ENCODE assay signal across 1 cellular context in the genomic region with DNA sequence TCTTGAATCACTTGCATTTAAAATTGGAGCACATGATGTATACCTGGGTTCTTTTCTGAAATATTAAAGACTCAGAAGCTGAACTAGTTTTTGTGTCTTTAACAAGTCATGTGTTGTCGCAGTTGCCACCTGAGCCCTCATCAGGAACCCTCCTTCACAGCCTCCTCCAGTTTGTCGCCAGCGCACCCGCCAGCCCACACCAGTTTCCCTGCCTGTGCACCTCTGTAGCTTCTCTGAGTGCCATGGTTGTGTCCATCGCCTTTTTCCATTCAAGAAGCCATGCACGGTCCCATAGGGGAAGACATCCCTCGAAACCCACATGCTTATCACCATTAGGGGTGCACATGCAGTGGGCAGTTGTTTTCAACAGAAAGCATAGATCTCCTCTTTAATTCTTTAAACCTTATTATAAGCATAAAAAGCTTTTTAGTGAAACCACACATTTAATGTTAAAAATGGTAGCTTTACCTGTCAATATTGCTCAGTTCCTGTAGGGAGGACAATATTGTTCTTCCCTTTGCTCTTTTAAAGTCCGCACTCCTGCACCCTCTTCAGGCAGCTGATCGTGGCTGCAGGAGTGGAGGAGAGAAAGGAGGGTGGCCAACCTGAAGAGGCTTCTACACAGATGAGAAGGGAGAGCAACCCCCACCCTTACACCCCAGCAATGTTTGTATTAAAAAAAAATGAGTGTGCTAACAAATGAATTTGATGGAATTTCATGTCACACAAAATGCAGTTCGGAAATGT.
TF ChIP-seq lines count a peak whose summit lies in the region.

No MANE protein-coding gene starts in this region.

TF ChIP-seq in GM23338, 12 proteins besides CTCF, POLR2A, EP300 and RAD21 (continued from another document):
- TF ChIP-seq, protein P1, sequence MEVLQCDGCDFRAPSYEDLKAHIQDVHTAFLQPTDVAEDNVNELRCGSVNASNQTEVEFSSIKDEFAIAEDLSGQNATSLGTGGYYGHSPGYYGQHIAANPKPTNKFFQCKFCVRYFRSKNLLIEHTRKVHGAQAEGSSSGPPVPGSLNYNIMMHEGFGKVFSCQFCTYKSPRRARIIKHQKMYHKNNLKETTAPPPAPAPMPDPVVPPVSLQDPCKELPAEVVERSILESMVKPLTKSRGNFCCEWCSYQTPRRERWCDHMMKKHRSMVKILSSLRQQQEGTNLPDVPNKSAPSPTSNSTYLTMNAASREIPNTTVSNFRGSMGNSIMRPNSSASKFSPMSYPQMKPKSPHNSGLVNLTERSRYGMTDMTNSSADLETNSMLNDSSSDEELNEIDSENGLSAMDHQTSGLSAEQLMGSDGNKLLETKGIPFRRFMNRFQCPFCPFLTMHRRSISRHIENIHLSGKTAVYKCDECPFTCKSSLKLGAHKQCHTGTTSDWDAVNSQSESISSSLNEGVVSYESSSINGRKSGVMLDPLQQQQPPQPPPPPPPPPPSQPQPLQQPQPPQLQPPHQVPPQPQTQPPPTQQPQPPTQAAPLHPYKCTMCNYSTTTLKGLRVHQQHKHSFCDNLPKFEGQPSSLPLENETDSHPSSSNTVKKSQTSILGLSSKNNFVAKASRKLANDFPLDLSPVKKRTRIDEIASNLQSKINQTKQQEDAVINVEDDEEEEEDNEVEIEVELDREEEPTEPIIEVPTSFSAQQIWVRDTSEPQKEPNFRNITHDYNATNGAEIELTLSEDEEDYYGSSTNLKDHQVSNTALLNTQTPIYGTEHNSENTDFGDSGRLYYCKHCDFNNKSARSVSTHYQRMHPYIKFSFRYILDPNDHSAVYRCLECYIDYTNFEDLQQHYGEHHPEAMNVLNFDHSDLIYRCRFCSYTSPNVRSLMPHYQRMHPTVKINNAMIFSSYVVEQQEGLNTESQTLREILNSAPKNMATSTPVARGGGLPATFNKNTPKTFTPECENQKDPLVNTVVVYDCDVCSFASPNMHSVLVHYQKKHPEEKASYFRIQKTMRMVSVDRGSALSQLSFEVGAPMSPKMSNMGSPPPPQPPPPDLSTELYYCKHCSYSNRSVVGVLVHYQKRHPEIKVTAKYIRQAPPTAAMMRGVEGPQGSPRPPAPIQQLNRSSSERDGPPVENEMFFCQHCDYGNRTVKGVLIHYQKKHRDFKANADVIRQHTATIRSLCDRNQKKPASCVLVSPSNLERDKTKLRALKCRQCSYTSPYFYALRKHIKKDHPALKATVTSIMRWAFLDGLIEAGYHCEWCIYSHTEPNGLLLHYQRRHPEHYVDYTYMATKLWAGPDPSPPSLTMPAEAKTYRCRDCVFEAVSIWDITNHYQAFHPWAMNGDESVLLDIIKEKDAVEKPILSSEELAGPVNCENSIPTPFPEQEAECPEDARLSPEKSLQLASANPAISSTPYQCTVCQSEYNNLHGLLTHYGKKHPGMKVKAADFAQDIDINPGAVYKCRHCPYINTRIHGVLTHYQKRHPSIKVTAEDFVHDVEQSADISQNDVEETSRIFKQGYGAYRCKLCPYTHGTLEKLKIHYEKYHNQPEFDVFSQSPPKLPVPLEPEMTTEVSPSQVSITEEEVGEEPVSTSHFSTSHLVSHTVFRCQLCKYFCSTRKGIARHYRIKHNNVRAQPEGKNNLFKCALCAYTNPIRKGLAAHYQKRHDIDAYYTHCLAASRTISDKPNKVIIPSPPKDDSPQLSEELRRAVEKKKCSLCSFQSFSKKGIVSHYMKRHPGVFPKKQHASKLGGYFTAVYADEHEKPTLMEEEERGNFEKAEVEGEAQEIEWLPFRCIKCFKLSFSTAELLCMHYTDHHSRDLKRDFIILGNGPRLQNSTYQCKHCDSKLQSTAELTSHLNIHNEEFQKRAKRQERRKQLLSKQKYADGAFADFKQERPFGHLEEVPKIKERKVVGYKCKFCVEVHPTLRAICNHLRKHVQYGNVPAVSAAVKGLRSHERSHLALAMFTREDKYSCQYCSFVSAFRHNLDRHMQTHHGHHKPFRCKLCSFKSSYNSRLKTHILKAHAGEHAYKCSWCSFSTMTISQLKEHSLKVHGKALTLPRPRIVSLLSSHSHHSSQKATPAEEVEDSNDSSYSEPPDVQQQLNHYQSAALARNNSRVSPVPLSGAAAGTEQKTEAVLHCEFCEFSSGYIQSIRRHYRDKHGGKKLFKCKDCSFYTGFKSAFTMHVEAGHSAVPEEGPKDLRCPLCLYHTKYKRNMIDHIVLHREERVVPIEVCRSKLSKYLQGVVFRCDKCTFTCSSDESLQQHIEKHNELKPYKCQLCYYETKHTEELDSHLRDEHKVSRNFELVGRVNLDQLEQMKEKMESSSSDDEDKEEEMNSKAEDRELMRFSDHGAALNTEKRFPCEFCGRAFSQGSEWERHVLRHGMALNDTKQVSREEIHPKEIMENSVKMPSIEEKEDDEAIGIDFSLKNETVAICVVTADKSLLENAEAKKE (CRISPR knock-in tag; IDR thresholded peaks at IDR 0.05) = no peak
- no peak for TF ChIP-seq POLR2AphosphoS5 (IDR thresholded peaks at IDR 0.05; ENCODE audit: low read depth)
- TF ChIP-seq, protein P2, sequence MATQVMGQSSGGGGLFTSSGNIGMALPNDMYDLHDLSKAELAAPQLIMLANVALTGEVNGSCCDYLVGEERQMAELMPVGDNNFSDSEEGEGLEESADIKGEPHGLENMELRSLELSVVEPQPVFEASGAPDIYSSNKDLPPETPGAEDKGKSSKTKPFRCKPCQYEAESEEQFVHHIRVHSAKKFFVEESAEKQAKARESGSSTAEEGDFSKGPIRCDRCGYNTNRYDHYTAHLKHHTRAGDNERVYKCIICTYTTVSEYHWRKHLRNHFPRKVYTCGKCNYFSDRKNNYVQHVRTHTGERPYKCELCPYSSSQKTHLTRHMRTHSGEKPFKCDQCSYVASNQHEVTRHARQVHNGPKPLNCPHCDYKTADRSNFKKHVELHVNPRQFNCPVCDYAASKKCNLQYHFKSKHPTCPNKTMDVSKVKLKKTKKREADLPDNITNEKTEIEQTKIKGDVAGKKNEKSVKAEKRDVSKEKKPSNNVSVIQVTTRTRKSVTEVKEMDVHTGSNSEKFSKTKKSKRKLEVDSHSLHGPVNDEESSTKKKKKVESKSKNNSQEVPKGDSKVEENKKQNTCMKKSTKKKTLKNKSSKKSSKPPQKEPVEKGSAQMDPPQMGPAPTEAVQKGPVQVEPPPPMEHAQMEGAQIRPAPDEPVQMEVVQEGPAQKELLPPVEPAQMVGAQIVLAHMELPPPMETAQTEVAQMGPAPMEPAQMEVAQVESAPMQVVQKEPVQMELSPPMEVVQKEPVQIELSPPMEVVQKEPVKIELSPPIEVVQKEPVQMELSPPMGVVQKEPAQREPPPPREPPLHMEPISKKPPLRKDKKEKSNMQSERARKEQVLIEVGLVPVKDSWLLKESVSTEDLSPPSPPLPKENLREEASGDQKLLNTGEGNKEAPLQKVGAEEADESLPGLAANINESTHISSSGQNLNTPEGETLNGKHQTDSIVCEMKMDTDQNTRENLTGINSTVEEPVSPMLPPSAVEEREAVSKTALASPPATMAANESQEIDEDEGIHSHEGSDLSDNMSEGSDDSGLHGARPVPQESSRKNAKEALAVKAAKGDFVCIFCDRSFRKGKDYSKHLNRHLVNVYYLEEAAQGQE (IDR thresholded peaks at IDR 0.05; ENCODE audit: unreplicated experiment) = no peak
- no peak for TF ChIP-seq CREB1 (CRISPR knock-in tag; IDR thresholded peaks at IDR 0.05; ENCODE audit: low read depth)
